28 cellular contexts compared by ENCODE assay signal in genomic region chr18:49517483-49517882, GRCh38. TPM values are rescaled to one million over a fixed set of nuclear protein-coding genes. Genes with fewer than 3 reads are reported as not detected.
A peak's percentile ranks its signal among the peaks of the same experiment; 100 is the strongest.
DNase-seq lines count a peak whose midpoint lies in the region; ATAC-seq, FAIRE-seq and TF ChIP-seq lines count a peak whose summit lies in the region.
"Had no signal": no experiment of that assay in that cellular context is flagged by ENCODE, and none has a peak within 500 bp of the region (broad histone marks: within the 10 kb centered on the region; RNA-seq: fewer than 3 reads in every experiment).

No MANE protein-coding gene starts in this region.

- H3K27me3 ChIP-seq in K562 (ENCODE audit: control insufficient read depth in 2 of 2, insufficient read depth in 2 of 2, low read length in 2 of 2) = no peaks in the 10 kb centered on the region
- no peaks in the 10 kb centered on the region for H3K27me3 ChIP-seq in mesendoderm (ENCODE audit: insufficient read depth, low read length, poor library complexity)
- H3K27me3 ChIP-seq in right cardiac atrium (ENCODE audit: control insufficient read depth, insufficient read depth) = no peaks in the 10 kb centered on the region
- H3K27me3 ChIP-seq: BE2C, BLaER1 had no signal

- H3K4ac ChIP-seq in mesendoderm (ENCODE audit: low read depth, low read length) = no peak overlapping the region

- no peak overlapping the region for H3K18ac ChIP-seq in mesendoderm (ENCODE audit: low read length)

- FAIRE-seq in K562 (lab: Jason Lieb, UNC) = no peak
- FAIRE-seq: A204.1, GM12878, GM12892, GM18507 had no signal

- no peak for ATAC-seq in K562
- ATAC-seq in right cardiac atrium = no peak
- ATAC-seq: GM12878 had no signal

- H2AK5ac ChIP-seq in mesendoderm (ENCODE audit: low read length) = peak overlapping the region; percentile 41

- no peak for TF ChIP-seq POLR2A in K562 (conservative IDR thresholded peaks at IDR 0.05)

- CTCF ChIA-PET in HEK293 (lab: Yijun Ruan, JAX) = interaction anchor here (1.0 kb wide), 1 partner anchor 342 kb away, joined by 6 read pairs; no protein-coding TSS in a partner anchor
- CTCF ChIA-PET in K562 (lab: Yijun Ruan, JAX; ENCODE audit: low intra/inter-chr PET ratio) = no interaction called here

- POLR2A ChIA-PET in HEK293 (lab: Yijun Ruan, JAX) (interaction anchor here (0.6 kb wide), 1 partner anchor 474 kb away, joined by 3 read pairs; no protein-coding TSS in a partner anchor), K562 (lab: Yijun Ruan, JAX) (interaction anchor here (0.7 kb wide), 1 partner anchor 41 kb away, joined by 4 read pairs; no protein-coding TSS in a partner anchor)

- H3K4me2 ChIP-seq in K562 (ENCODE audit: insufficient read depth, low read length) (no peak overlapping the region), mesendoderm (ENCODE audit: low read length) (no peak overlapping the region)
- H3K4me2 ChIP-seq: BLaER1 had no signal

- H4K5ac ChIP-seq in mesendoderm (ENCODE audit: low read length) = no peak overlapping the region

- H2BK120ac ChIP-seq in mesendoderm (ENCODE audit: low read depth, low read length) = no peak overlapping the region

- no peak for TF ChIP-seq EP300 in K562 (IDR thresholded peaks at IDR 0.05; ENCODE audit: low read length)

- no peaks in the 10 kb centered on the region for H3K79me2 ChIP-seq in K562 (ENCODE audit: control insufficient read depth, insufficient read depth, low read length)
- no peaks in the 10 kb centered on the region for H3K79me2 ChIP-seq in mesendoderm (ENCODE audit: control insufficient read depth, insufficient read depth, low read length)

- no peak for TF ChIP-seq RAD21 in K562 (CRISPR knock-in tag; conservative IDR thresholded peaks at IDR 0.05 in 1 of 2, IDR thresholded peaks at IDR 0.05 in 1 of 2)

- H3K4me3 ChIP-seq in HEK293 (ENCODE audit: low read depth, low read length) = no peak overlapping the region
- H3K4me3 ChIP-seq in K562 = no peak overlapping the region
- H3K4me3 ChIP-seq in mesendoderm (ENCODE audit: low read length) = no peak overlapping the region
- H3K4me3 ChIP-seq in right cardiac atrium (ENCODE audit: low read length) = no peak overlapping the region
- H3K4me3 ChIP-seq: BLaER1, GM12878 had no signal

- H4K8ac ChIP-seq in mesendoderm (ENCODE audit: low read depth, low read length) = no peak overlapping the region

- 25% methylated on average over 1 of the region's 2 CpGs for whole genome bisulfite sequencing in K562 (ENCODE audit: insufficient coverage, low coverage, missing lambda C conversion rate)
- WGBS in mesendoderm (ENCODE audit: extremely low coverage, insufficient coverage, low lambda C conversion rate) = no CpG with 5 or more reads among the region's 2 CpGs
- WGBS in right cardiac atrium = 96% methylated on average over 2 of the region's 2 CpGs

- no peaks in the 10 kb centered on the region for H3K79me1 ChIP-seq in mesendoderm (ENCODE audit: low read length)

- no peak overlapping the region for H2BK5ac ChIP-seq in mesendoderm (ENCODE audit: low read length)

- no peak overlapping the region for H3K23ac ChIP-seq in mesendoderm (ENCODE audit: low read length)

- H3K56ac ChIP-seq in mesendoderm (ENCODE audit: low read length) = no peak overlapping the region

- in situ Hi-C loops in K562 (cut with MboI) = no loop called here

- H3K9me3 ChIP-seq in HEK293 (ENCODE audit: control insufficient read depth, insufficient read depth, low read depth, low read length) (no peaks in the 10 kb centered on the region), K562 (replicated peaks; ENCODE audit: control insufficient read depth, insufficient read depth, low read depth, low read length) (no peaks in the 10 kb centered on the region), right cardiac atrium (ENCODE audit: control insufficient read depth, low read length) (no peaks in the 10 kb centered on the region)
- H3K9me3 ChIP-seq: BE2C, BLaER1 had no signal

- H3K36me3 ChIP-seq in HEK293 (ENCODE audit: control insufficient read depth in 2 of 2, insufficient read depth in 1 of 2, low read length in 2 of 2) (no peaks in the 10 kb centered on the region), K562 (ENCODE audit: control insufficient read depth, insufficient read depth, low read length) (no peaks in the 10 kb centered on the region), mesendoderm (ENCODE audit: control insufficient read depth, insufficient read depth, low read length) (no peaks in the 10 kb centered on the region)
- H3K36me3 ChIP-seq: BE2C, BLaER1 had no signal

- no TSS peak for BruUV-seq in K562 (replicated peaks; lab: Mats Ljungman, UMichigan)

- no peak overlapping the region for H3K9ac ChIP-seq in K562 (ENCODE audit: insufficient read depth in 1 of 2, low read depth in 2 of 2, low read length in 2 of 2)
- no peak overlapping the region for H3K9ac ChIP-seq in mesendoderm (ENCODE audit: low read length)
- H3K9ac ChIP-seq: BLaER1 had no signal

- no peaks in the 10 kb centered on the region for H3K9me1 ChIP-seq in K562 (ENCODE audit: control insufficient read depth, insufficient read depth, low read length)

- no peak overlapping the region for H2AFZ ChIP-seq in K562 (ENCODE audit: low read depth, low read length)

- H4K20me1 ChIP-seq in K562 (replicated peaks; ENCODE audit: control insufficient read depth, insufficient read depth, low read length) = no peaks in the 10 kb centered on the region
- H4K20me1 ChIP-seq: BLaER1 had no signal

- intact Hi-C loops in K562 (cut with micrococcal nuclease) = no loop called here
- intact Hi-C loops in posterior vena cava (cut with DNase I) = no loop called here
- intact Hi-C loops in right cardiac atrium (cut with DNase I) = loop anchor here in 1 of 4 donors (10.0 kb wide), 1 partner anchor 247 kb away; no protein-coding TSS in a partner anchor

- H2BK15ac ChIP-seq in mesendoderm (replicated peaks; ENCODE audit: low read depth) = no peak overlapping the region

- TF ChIP-seq CTCF in HEK293 (tag by site-specific recombination; IDR thresholded peaks at IDR 0.05) = no peak
- no peak for TF ChIP-seq CTCF in K562 (IDR thresholded peaks at IDR 0.05 in 2 of 3, conservative IDR thresholded peaks at IDR 0.05 in 1 of 3; ENCODE audit: insufficient read depth in 2 of 3, low read depth in 1 of 3, low read length in 3 of 3)

- DNase-seq in K562 (ENCODE audit: extremely low read depth in 1 of 4, low spot score in 3 of 4) (no peak), mesendoderm (no peak), posterior vena cava (ENCODE audit: low spot score) (peak; percentile 9), amniotic stem cell (lab: John Stamatoyannopoulos, UW) (no peak), right cardiac atrium (no peak)
- DNase-seq in activated CD8-positive, alpha-beta memory T cell treated with anti-CD3 and anti-CD28 coated beads for 24 hours = no peak
- DNase-seq: 8988T; ACHN; BE2C; C1 segment of cervical spinal cord; CD4-positive, alpha-beta memory T cell; CD4-positive, CD25-positive, alpha-beta regulatory T cell; CD8-positive, alpha-beta memory T cell; COR-L47; DMS 273 treated with DMSO at 0.1 percent for 48 hours; DMS153; DMS53; DMS79; DND-41; EL; GDM1 had no signal

- H3K4me1 ChIP-seq in HEK293 (ENCODE audit: control insufficient read depth, insufficient read depth, low read length) = peaks cover 12% of the 10 kb centered on the region
- peaks cover 3 to 19% of the 10 kb centered on the region in 2 experiments; a peak in 4 of 5 replicates for H3K4me1 ChIP-seq in K562 (replicated peaks in 1 of 2; ENCODE audit: control insufficient read depth in 2 of 2, insufficient read depth in 2 of 2, low read length in 2 of 2)
- H3K4me1 ChIP-seq in mesendoderm (ENCODE audit: control insufficient read depth, low read depth, low read length) = peaks cover 3% of the 10 kb centered on the region
- no peaks in the 10 kb centered on the region for H3K4me1 ChIP-seq in right cardiac atrium (ENCODE audit: control insufficient read depth, insufficient read depth, low read length)
- H3K4me1 ChIP-seq: BE2C had no signal

- H3K27ac ChIP-seq in HEK293 (ENCODE audit: extremely low read depth, low read depth, low read length) (no peak overlapping the region), K562 (ENCODE audit: extremely low read depth, low read depth, low read length) (no peak overlapping the region), mesendoderm (ENCODE audit: low read depth, low read length) (no peak overlapping the region), right cardiac atrium (ENCODE audit: low read length) (no peak overlapping the region)
- H3K27ac ChIP-seq: BLaER1 had no signal

RNA-seq across cellular contexts. Expression of gene RPL17, which starts 25.2 kb away (rescaled TPM):
- total RNA-seq in K562 (2011; cell fraction: chromatin; rRNA removed; ENCODE audit: low replicate concordance) = 447 and 823 TPM in 2 replicates
- 475 and 541 TPM in 2 replicates for total RNA-seq in K562 (2011; cell fraction: nucleolus; rRNA removed)
- 825 and 1,264 TPM in 2 replicates for total RNA-seq in K562 (2011; cell fraction: nucleoplasm; rRNA removed)
- total RNA-seq in K562 (2014; rRNA removed) (1,802 and 1,882 TPM in 2 replicates), K562 (2014; rRNA removed; fragmentation: Illumina TruSeq; extraction: Trizol) (2,908 and 3,069 TPM in 2 replicates), K562 (2015; rRNA removed; fragmentation: Illumina TruSeq; extraction: Trizol) (2,586 and 2,715 TPM in 2 replicates), K562 (2021) (1,616 and 1,743 TPM in 2 replicates), posterior vena cava (1,000 to 10,000 TPM; 1,368 to 1,452 TPM), right cardiac atrium (1,000 to 10,000 TPM in 2 of 4 donors, 100 to 1,000 TPM in 2; 949 to 1,084 (median 1,011) TPM)
- polyA plus RNA-seq in K562 (2011; rRNA removed) (3,820 and 3,853 TPM in 2 replicates), K562 (2014; fragmentation: Illumina TruSeq; extraction: Trizol) (2,347 and 2,369 TPM in 2 replicates), K562 (2014; fragmentation: Nextera tagmentation; extraction: Ambion mirVana) (1,000 to 10,000 TPM; 1,742 to 1,931 TPM), K562 (2014; rRNA removed) (2,595 and 2,810 TPM in 2 replicates), right cardiac atrium (1,230 TPM)
- 1,711 and 3,017 TPM in 2 replicates for polyA plus RNA-seq in K562 (2011; cell fraction: cytosol; rRNA removed)
- 903 and 1,882 TPM in 2 replicates for polyA plus RNA-seq in K562 (2011; cell fraction: nucleus; rRNA removed)
- 3,078 and 3,615 TPM in 2 replicates for polyA plus RNA-seq in K562 (2012)
- 1,907 and 2,118 TPM in 2 replicates for polyA minus RNA-seq in K562 (2011; rRNA and poly(A)+ RNA removed)
- polyA minus RNA-seq in K562 (2011; cell fraction: cytosol; rRNA and poly(A)+ RNA removed) = 464 and 522 TPM in 2 replicates
- polyA minus RNA-seq in K562 (2011; cell fraction: nucleus; rRNA and poly(A)+ RNA removed) = 222 and 477 TPM in 2 replicates
- 4,812 TPM for polyA plus RNA-seq in mesendoderm (2013, experiment 1 of 2)
- 4,866 TPM for polyA plus RNA-seq in mesendoderm (2013, experiment 2 of 2)

RNA-seq across cellular contexts. Expression of gene C18orf32, which starts 30.4 kb away (rescaled TPM):
- total RNA-seq in K562 (2011; cell fraction: chromatin; rRNA removed; ENCODE audit: low replicate concordance) = 5.0 and 10.9 TPM in 2 replicates
- total RNA-seq in K562 (2011; cell fraction: nucleolus; rRNA removed) = 4.2 and 5.0 TPM in 2 replicates
- total RNA-seq in K562 (2011; cell fraction: nucleoplasm; rRNA removed) = 6.8 and 14.1 TPM in 2 replicates
- total RNA-seq in K562 (2014; rRNA removed) = 8.5 and 9.6 TPM in 2 replicates
- 20.1 and 25.8 TPM in 2 replicates for total RNA-seq in K562 (2014; rRNA removed; fragmentation: Illumina TruSeq; extraction: Trizol)
- total RNA-seq in K562 (2015; rRNA removed; fragmentation: Illumina TruSeq; extraction: Trizol) = 10.5 and 14.3 TPM in 2 replicates
- 20.4 and 23.2 TPM in 2 replicates for total RNA-seq in K562 (2021)
- 11.5 and 18.7 TPM in 2 replicates for polyA plus RNA-seq in K562 (2011; rRNA removed)
- polyA plus RNA-seq in K562 (2011; cell fraction: cytosol; rRNA removed) = 10.0 and 11.9 TPM in 2 replicates
- polyA plus RNA-seq in K562 (2011; cell fraction: nucleus; rRNA removed) = 3.9 and 6.2 TPM in 2 replicates
- 12.6 and 22.2 TPM in 2 replicates for polyA plus RNA-seq in K562 (2012)
- polyA plus RNA-seq in K562 (2014; fragmentation: Illumina TruSeq; extraction: Trizol) = 17.6 and 21.2 TPM in 2 replicates
- 10 to 100 TPM; 30.1 to 35.0 TPM for polyA plus RNA-seq in K562 (2014; fragmentation: Nextera tagmentation; extraction: Ambion mirVana)
- 28.8 and 32.5 TPM in 2 replicates for polyA plus RNA-seq in K562 (2014; rRNA removed)
- polyA minus RNA-seq in K562 (2011; rRNA and poly(A)+ RNA removed) = 1.6 and 2.2 TPM in 2 replicates
- 2.4 and 4.2 TPM in 2 replicates for polyA minus RNA-seq in K562 (2011; cell fraction: cytosol; rRNA and poly(A)+ RNA removed)
- polyA minus RNA-seq in K562 (2011; cell fraction: nucleus; rRNA and poly(A)+ RNA removed) = 1.5 and 3.1 TPM in 2 replicates
- polyA plus RNA-seq in mesendoderm (2013, experiment 1 of 2) = 35.0 TPM
- 34.4 TPM for polyA plus RNA-seq in mesendoderm (2013, experiment 2 of 2)
- total RNA-seq in posterior vena cava = 10 to 100 TPM; 58.8 to 60.7 TPM
- total RNA-seq in right cardiac atrium = 10 to 100 TPM; 64.7 to 79.6 (median 72.8) TPM
- 120 TPM for polyA plus RNA-seq in right cardiac atrium

RNA-seq across cellular contexts. Expression of gene LIPG, which starts 44.4 kb away (rescaled TPM):
- total RNA-seq in K562 (2011; cell fraction: chromatin; rRNA removed; ENCODE audit: low replicate concordance) = 3.2 and 9.7 TPM in 2 replicates
- total RNA-seq in K562 (2011; cell fraction: nucleolus; rRNA removed) = 5.0 and 5.2 TPM in 2 replicates
- total RNA-seq in K562 (2011; cell fraction: nucleoplasm; rRNA removed) = 5.9 and 6.3 TPM in 2 replicates
- 0.78 and 1.00 TPM in 2 replicates for total RNA-seq in K562 (2014; rRNA removed)
- total RNA-seq in K562 (2014; rRNA removed; fragmentation: Illumina TruSeq; extraction: Trizol) = 1.3 and 1.4 TPM in 2 replicates
- total RNA-seq in K562 (2015; rRNA removed; fragmentation: Illumina TruSeq; extraction: Trizol) = 1.4 and 1.7 TPM in 2 replicates
- total RNA-seq in K562 (2021) = 1.8 and 2.3 TPM in 2 replicates
- 0.96 and 1.2 TPM in 2 replicates for polyA plus RNA-seq in K562 (2011; rRNA removed)
- 1.2 and 1.3 TPM in 2 replicates for polyA plus RNA-seq in K562 (2011; cell fraction: cytosol; rRNA removed)
- 2.1 and 2.9 TPM in 2 replicates for polyA plus RNA-seq in K562 (2011; cell fraction: nucleus; rRNA removed)
- 2.8 and 8.5 TPM in 2 replicates for polyA plus RNA-seq in K562 (2012)
- 1.4 and 1.6 TPM in 2 replicates for polyA plus RNA-seq in K562 (2014; fragmentation: Illumina TruSeq; extraction: Trizol)
- 1 to 10 TPM in 1 of 2 experiments, under 1 TPM in 1; 0.76 to 1.6 TPM for polyA plus RNA-seq in K562 (2014; fragmentation: Nextera tagmentation; extraction: Ambion mirVana)
- polyA plus RNA-seq in K562 (2014; rRNA removed) = 1.3 and 1.9 TPM in 2 replicates
- 1.6 and 2.9 TPM in 2 replicates for polyA minus RNA-seq in K562 (2011; rRNA and poly(A)+ RNA removed)
- polyA minus RNA-seq in K562 (2011; cell fraction: cytosol; rRNA and poly(A)+ RNA removed) = 0.48 and 2.1 TPM in 2 replicates
- 1.2 and 1.3 TPM in 2 replicates for polyA minus RNA-seq in K562 (2011; cell fraction: nucleus; rRNA and poly(A)+ RNA removed)
- 13.0 TPM for polyA plus RNA-seq in mesendoderm (2013, experiment 1 of 2)
- polyA plus RNA-seq in mesendoderm (2013, experiment 2 of 2) = 14.1 TPM
- total RNA-seq in posterior vena cava = 1 to 10 TPM; 1.2 to 1.7 TPM
- 1 to 10 TPM in 1 of 4 donors, under 1 TPM in 3; 0.03 to 2.1 (median 0.19) TPM for total RNA-seq in right cardiac atrium
- 0.07 TPM for polyA plus RNA-seq in right cardiac atrium
- total RNA-seq: CD4-positive, alpha-beta memory T cell; CD4-positive, CD25-positive, alpha-beta regulatory T cell; CD8-positive, alpha-beta memory T cell had no signal
- polyA plus RNA-seq: CD14-positive monocyte; CD4-positive, alpha-beta memory T cell; CD4-positive, CD25-positive, alpha-beta regulatory T cell; CD8-positive, alpha-beta memory T cell had no signal

RNA-seq across cellular contexts. Expression of gene DYM, which starts 57.0 kb away (rescaled TPM):
- 77.7 and 126 TPM in 2 replicates for total RNA-seq in K562 (2011; cell fraction: chromatin; rRNA removed; ENCODE audit: low replicate concordance)
- 56.0 and 58.8 TPM in 2 replicates for total RNA-seq in K562 (2011; cell fraction: nucleolus; rRNA removed)
- total RNA-seq in K562 (2011; cell fraction: nucleoplasm; rRNA removed) = 42.7 and 53.3 TPM in 2 replicates
- total RNA-seq in K562 (2014; rRNA removed) (29.4 and 51.0 TPM in 2 replicates), K562 (2014; rRNA removed; fragmentation: Illumina TruSeq; extraction: Trizol) (23.9 and 29.3 TPM in 2 replicates), K562 (2015; rRNA removed; fragmentation: Illumina TruSeq; extraction: Trizol) (22.3 and 28.7 TPM in 2 replicates), K562 (2021) (40.3 and 42.4 TPM in 2 replicates), posterior vena cava (10 to 100 TPM; 65.5 to 89.5 TPM), right cardiac atrium (10 to 100 TPM; 50.0 to 59.7 (median 50.9) TPM)
- polyA plus RNA-seq in K562 (2011; rRNA removed) (60.0 and 66.2 TPM in 2 replicates), K562 (2014; fragmentation: Illumina TruSeq; extraction: Trizol) (18.3 and 22.5 TPM in 2 replicates), K562 (2014; fragmentation: Nextera tagmentation; extraction: Ambion mirVana) (1 to 10 TPM; 5.2 to 8.4 TPM), K562 (2014; rRNA removed) (18.9 and 23.3 TPM in 2 replicates), right cardiac atrium (13.1 TPM)
- polyA plus RNA-seq in K562 (2011; cell fraction: cytosol; rRNA removed) = 23.0 and 31.2 TPM in 2 replicates
- polyA plus RNA-seq in K562 (2011; cell fraction: nucleus; rRNA removed) = 27.0 and 29.3 TPM in 2 replicates
- polyA plus RNA-seq in K562 (2012) = 18.6 and 57.1 TPM in 2 replicates
- polyA minus RNA-seq in K562 (2011; rRNA and poly(A)+ RNA removed) = 64.2 and 82.7 TPM in 2 replicates
- 32.9 and 33.6 TPM in 2 replicates for polyA minus RNA-seq in K562 (2011; cell fraction: cytosol; rRNA and poly(A)+ RNA removed)
- 81.0 and 89.4 TPM in 2 replicates for polyA minus RNA-seq in K562 (2011; cell fraction: nucleus; rRNA and poly(A)+ RNA removed)
- 39.7 TPM for polyA plus RNA-seq in mesendoderm (2013, experiment 1 of 2)
- polyA plus RNA-seq in mesendoderm (2013, experiment 2 of 2) = 40.0 TPM
